8 cellular contexts compared by ENCODE assay signal in genomic region chr17:61400058-61400785, GRCh38. TPM values are rescaled to one million over a fixed set of nuclear protein-coding genes. Genes with fewer than 3 reads are reported as not detected.
DNase-seq lines count a peak whose midpoint lies in the region; ATAC-seq, FAIRE-seq and TF ChIP-seq lines count a peak whose summit lies in the region.

No MANE protein-coding gene starts in this region.

- H3K9me3 Mint-ChIP-seq in Calu3 (ENCODE audit: low read depth, unreplicated experiment) (no peaks in the 10 kb centered on the region), endodermal cell (peaks cover 2% of the 10 kb centered on the region)

- TF ChIP-seq EP300 in ovary (IDR thresholded peaks at IDR 0.05) = no peak

- H3K9me3 ChIP-seq in endodermal cell (ENCODE audit: control insufficient read depth, low read length) (no peaks in the 10 kb centered on the region), ovary (no peaks in the 10 kb centered on the region)

- CTCF ChIA-PET in Calu3 (lab: Charles Lee) = no interaction called here

- TF ChIP-seq CTCF in Calu3 (IDR thresholded peaks at IDR 0.05; ENCODE audit: unreplicated experiment) = no peak
- TF ChIP-seq CTCF in endodermal cell (conservative IDR thresholded peaks at IDR 0.05) = no peak
- no peak for TF ChIP-seq CTCF in ovary (IDR thresholded peaks at IDR 0.05)

- H3K27me3 Mint-ChIP-seq in Calu3 (ENCODE audit: unreplicated experiment) = peaks cover 53% of the 10 kb centered on the region
- peaks cover 92% of the 10 kb centered on the region for H3K27me3 Mint-ChIP-seq in endodermal cell (ENCODE audit: insufficient read depth)

- H3K9ac ChIP-seq in endodermal cell (ENCODE audit: extremely low read depth, low read length, poor library complexity, severe bottlenecking) = no peak overlapping the region

- intact Hi-C loops in Calu3 (cut with micrococcal nuclease; ENCODE audit: unreplicated experiment) = no loop called here
- intact Hi-C loops in ovary (cut with DNase I) = loop anchor here in 3 of 4 donors (10.0 kb wide), 2 partner anchors 395 to 675 kb away; no protein-coding TSS in a partner anchor

- no peak for TF ChIP-seq POLR2A in ovary (IDR thresholded peaks at IDR 0.05)

- ATAC-seq in GM18909 (IDR thresholded peaks at IDR 0.05; ENCODE audit: poor library complexity, unreplicated experiment) (no peak), GM21360 (IDR thresholded peaks at IDR 0.05; ENCODE audit: unreplicated experiment) (no peak)

- H3K4me1 Mint-ChIP-seq in Calu3 (ENCODE audit: low read depth, unreplicated experiment) (no peaks in the 10 kb centered on the region), endodermal cell (peaks cover 7% of the 10 kb centered on the region)

- 1 to 2% methylated on average over 9 to 95 of the region's 95 CpGs for WGBS in endodermal cell (ENCODE audit: insufficient coverage in 1 of 2, insufficient read length in 1 of 2), 2 experiments
- 0 to 1% (median 0%) methylated on average over 44 to 95 of the region's 95 CpGs for WGBS in ovary, 3 donors

- H3K4me3 ChIP-seq in endodermal cell (ENCODE audit: low read length) (no peak overlapping the region), ovary (peak overlapping the region; percentile 58)

- H3K36me3 Mint-ChIP-seq in Calu3 (ENCODE audit: insufficient read depth, unreplicated experiment) = peaks cover 11% of the 10 kb centered on the region
- no peaks in the 10 kb centered on the region for H3K36me3 Mint-ChIP-seq in endodermal cell (ENCODE audit: low read depth)

- DNase-seq in Calu3 (peak; percentile 15), NOMO-1 treated with dmso at 0.1 percent for 144 hours (lab: John Stamatoyannopoulos, UW; ENCODE audit: unreplicated experiment) (peak; percentile 17), endodermal cell (peak; percentile 87), ovary (peak in 1 of 5 donors; percentile 53), NCI-H774 (lab: John Stamatoyannopoulos, UW) (no peak), urothelium cell line (ENCODE audit: low spot score) (no peak)

- H3K4me1 ChIP-seq in endodermal cell (ENCODE audit: control insufficient read depth, insufficient read depth, low read length) = no peaks in the 10 kb centered on the region
- peaks cover 3% of the 10 kb centered on the region for H3K4me1 ChIP-seq in ovary (ENCODE audit: insufficient read depth)

- peaks cover 95% of the 10 kb centered on the region for H3K27me3 ChIP-seq in endodermal cell (ENCODE audit: control insufficient read depth, insufficient read depth, low read length, poor library complexity, severe bottlenecking)
- H3K27me3 ChIP-seq in ovary = peaks cover 8% of the 10 kb centered on the region

- no peaks in the 10 kb centered on the region for H3K36me3 ChIP-seq in endodermal cell (ENCODE audit: control insufficient read depth, insufficient read depth, low read length)
- no peaks in the 10 kb centered on the region for H3K36me3 ChIP-seq in ovary

- H3K27ac ChIP-seq in endodermal cell (ENCODE audit: low read depth, low read length) (no peak overlapping the region), ovary (peak overlapping the region in 1 of 2 donors; percentile 38)

- no TSS peak for BruUV-seq in Calu3 (replicated peaks; lab: Mats Ljungman, UMichigan)

- H3K27ac Mint-ChIP-seq in Calu3 (ENCODE audit: unreplicated experiment) (no peak overlapping the region), endodermal cell (no peak overlapping the region)

- FAIRE-seq in urothelium cell line (lab: Jason Lieb, UNC) = no peak

- H3K4me3 Mint-ChIP-seq in Calu3 (ENCODE audit: low read depth, unreplicated experiment) (peak overlapping the region; percentile 66), endodermal cell (peak overlapping the region; percentile 32)

RNA-seq across cellular contexts. Expression of gene TBX2, which starts 0.6 kb away (rescaled TPM):
- total RNA-seq in Calu3 (2022) (0.14 and 0.15 TPM in 2 replicates), endodermal cell (under 1 TPM in 1 of 2 donors, not detected in 1; 0.07 TPM), ovary (10 to 100 TPM in 4 of 7 donors, 1 to 10 TPM in 3; 5.6 to 22.2 (median 16.9) TPM)
- 2.8 TPM for polyA plus RNA-seq in endodermal cell (2013, experiment 1 of 2)
- polyA plus RNA-seq in endodermal cell (2013, experiment 2 of 2) = 2.1 TPM
- 10 to 100 TPM in 1 of 2 donors, 1 to 10 TPM in 1; 4.8 to 16.0 TPM for polyA plus RNA-seq in ovary

RNA-seq across cellular contexts. Expression of gene TBX4, which starts 52.0 kb away (rescaled TPM):
- not detected in 2 replicates for total RNA-seq in Calu3 (2022)
- not detected for total RNA-seq in endodermal cell
- polyA plus RNA-seq in endodermal cell (2013, experiment 1 of 2) = 1.5 TPM
- polyA plus RNA-seq in endodermal cell (2013, experiment 2 of 2) = 1.4 TPM
- under 1 TPM in 1 of 7 donors, not detected in 6; 0.18 TPM for total RNA-seq in ovary
- polyA plus RNA-seq in ovary = not detected

Comparison
In these comparisons a context has a peak if more than half of its experiments do, and no peak if none do; other contexts are left out.
1. DNase-seq: peak in Calu3 (single experiment), NOMO-1 treated with dmso at 0.1 percent for 144 hours (single experiment) and endodermal cell (single experiment); none in NCI-H774 (single experiment) and urothelium cell line (single experiment).